In genomic region chr10:83542774-83543291, GRCh38 we compare ENCODE assay signal across 10 cellular contexts.
DNase-seq lines count a peak whose midpoint lies in the region; ATAC-seq, FAIRE-seq and TF ChIP-seq lines count a peak whose summit lies in the region.
"Had no signal": no experiment of that assay in that cellular context is flagged by ENCODE, and none has a peak within 500 bp of the region (broad histone marks: within the 10 kb centered on the region; RNA-seq: fewer than 3 reads in every experiment).

No MANE protein-coding gene starts in this region.

- H3K27me3 ChIP-seq in bronchial epithelial cell (ENCODE audit: control insufficient read depth, insufficient read depth, low read length) = no peaks in the 10 kb centered on the region

- ATAC-seq in GM19324 (IDR thresholded peaks at IDR 0.05; ENCODE audit: low FRiP score, unreplicated experiment) (peak; percentile 68), HG03135 (IDR thresholded peaks at IDR 0.05; ENCODE audit: unreplicated experiment) (peak; percentile 52), HG02884 (IDR thresholded peaks at IDR 0.05; ENCODE audit: unreplicated experiment) (no peak)

- TF ChIP-seq CTCF in AG09309 (IDR thresholded peaks at IDR 0.05; ENCODE audit: control insufficient read depth, insufficient read depth, low read depth, low read length, missing control alignments) (no peak), bronchial epithelial cell (IDR thresholded peaks at IDR 0.05; ENCODE audit: insufficient read depth, low read length, severe bottlenecking) (no peak)

- peak; percentile 18 for FAIRE-seq in bronchial epithelial cell (lab: Jason Lieb, UNC)

- H3K36me3 ChIP-seq in bronchial epithelial cell (ENCODE audit: control insufficient read depth, insufficient read depth, low read length) = no peaks in the 10 kb centered on the region

- H3K4me3 ChIP-seq in AG09309 (ENCODE audit: control insufficient read depth, low read depth, low read length) = no peak overlapping the region
- H3K4me3 ChIP-seq in bronchial epithelial cell (ENCODE audit: low read depth, low read length) = no peak overlapping the region

- peak; percentile 14 for DNase-seq in AG09309 (ENCODE audit: low read depth)
- DNase-seq in bronchial epithelial cell (ENCODE audit: low read depth) = peak; percentile 54
- DNase-seq in HT-29 (ENCODE audit: low spot score) = no peak
- DNase-seq in NK-92 (lab: John Stamatoyannopoulos, UW; ENCODE audit: unreplicated experiment) = no peak
- no peak for DNase-seq in EL
- DNase-seq: immature natural killer cell, NCI-H1092 had no signal

Comparison
In these comparisons a context has a peak if more than half of its experiments do, and no peak if none do; other contexts are left out.
1. DNase-seq: peak in AG09309 (single experiment) and bronchial epithelial cell (single experiment); none in HT-29 (single experiment), NK-92 (single experiment) and EL (single experiment).